Comparison of ENCODE assay signal across 17 cellular contexts in genomic region chr10:63137306-63137705, GRCh38.
DNase-seq lines count a peak whose midpoint lies in the region; ATAC-seq lines count a peak whose summit lies in the region.
"Had no signal": no experiment of that assay in that cellular context is flagged by ENCODE, and none has a peak within 500 bp of the region (broad histone marks: within the 10 kb centered on the region; RNA-seq: fewer than 3 reads in every experiment).

No MANE protein-coding gene starts in this region.

- H3K36me3 Mint-ChIP-seq in stimulated activated naive CD8-positive, alpha-beta T cell treated with anti-CD3 and anti-CD28 coated beads, Interleukin-15, Interleukin-2, amounts not matched to agents 100 ng/mL and 50 ng/mL, for 24 hours (ENCODE audit: low read depth) = peaks cover 41% of the 10 kb centered on the region

- peaks cover 73% of the 10 kb centered on the region for H3K4me1 Mint-ChIP-seq in stimulated activated naive CD8-positive, alpha-beta T cell treated with anti-CD3 and anti-CD28 coated beads, Interleukin-15, Interleukin-2, amounts not matched to agents 100 ng/mL and 50 ng/mL, for 24 hours (ENCODE audit: low read depth)

- H3K9me3 Mint-ChIP-seq in stimulated activated naive CD8-positive, alpha-beta T cell treated with anti-CD3 and anti-CD28 coated beads, Interleukin-15, Interleukin-2, amounts not matched to agents 100 ng/mL and 50 ng/mL, for 24 hours = peaks cover 4% of the 10 kb centered on the region

- in situ Hi-C loops in ACHN (cut with HindIII; ENCODE audit: low pct_ligation_motif_present, low pct_unique_long_range_greater_than_20kb, low sequenced_read_pairs) = no loop called here

- no peak for ATAC-seq in stimulated activated naive CD8-positive, alpha-beta T cell treated with anti-CD3 and anti-CD28 coated beads, Interleukin-15, Interleukin-2, amounts not matched to agents 100 U/mL and 50 U/mL, for 24 hours
- no peak for ATAC-seq in HG03135 (IDR thresholded peaks at IDR 0.05; ENCODE audit: unreplicated experiment)
- ATAC-seq: heart left ventricle, K562, left colon had no signal

- DNase-seq in stimulated activated naive CD8-positive, alpha-beta T cell treated with anti-CD3 and anti-CD28 coated beads, Interleukin-15, Interleukin-2, amounts not matched to agents 100 U/mL and 50 U/mL, for 24 hours = no peak
- DNase-seq in astrocyte of the hippocampus (ENCODE audit: low read depth, low spot score) (peak; percentile 68), kidney tubule cell (ENCODE audit: low spot score) (peak; percentile 51), ACHN (no peak), NCI-H2029 treated with DMSO at 0.1 percent for 48 hours (lab: John Stamatoyannopoulos, UW) (no peak), NCI-H345 (lab: John Stamatoyannopoulos, UW) (no peak)
- DNase-seq: activated CD4-positive, alpha-beta T cell treated with anti-CD3 and anti-CD28 coated beads for 4 hours; DMS153; effector CD8-positive, alpha-beta T cell; heart left ventricle; left colon; NCI-H1694; NCI-H524 treated with DMSO at 0.1 percent for 48 hours; T-helper 2 cell had no signal

- H3K27ac Mint-ChIP-seq in stimulated activated naive CD8-positive, alpha-beta T cell treated with anti-CD3 and anti-CD28 coated beads, Interleukin-15, Interleukin-2, amounts not matched to agents 100 ng/mL and 50 ng/mL, for 24 hours = peak overlapping the region; percentile 16

- peak overlapping the region; percentile 26 for H3K4me3 Mint-ChIP-seq in stimulated activated naive CD8-positive, alpha-beta T cell treated with anti-CD3 and anti-CD28 coated beads, Interleukin-15, Interleukin-2, amounts not matched to agents 100 ng/mL and 50 ng/mL, for 24 hours

- no peaks in the 10 kb centered on the region for H3K27me3 Mint-ChIP-seq in stimulated activated naive CD8-positive, alpha-beta T cell treated with anti-CD3 and anti-CD28 coated beads, Interleukin-15, Interleukin-2, amounts not matched to agents 100 ng/mL and 50 ng/mL, for 24 hours

Comparison
In these comparisons a context has a peak if more than half of its experiments do, and no peak if none do; other contexts are left out.
1. DNase-seq: peak in astrocyte of the hippocampus (single experiment) and kidney tubule cell (single experiment); none in stimulated activated naive CD8-positive, alpha-beta T cell treated with anti-CD3 and anti-CD28 coated beads, Interleukin-15, Interleukin-2, amounts not matched to agents 100 U/mL and 50 U/mL, for 24 hours (single experiment), ACHN (single experiment), NCI-H2029 treated with DMSO at 0.1 percent for 48 hours (single experiment) and NCI-H345 (single experiment).